Comparison of ENCODE assay signal across 13 cellular contexts in genomic region chr1:178311164-178311563, GRCh38.
A peak's percentile ranks its signal among the peaks of the same experiment; 100 is the strongest.
DNase-seq lines count a peak whose midpoint lies in the region; ATAC-seq and TF ChIP-seq lines count a peak whose summit lies in the region.
"Had no signal": no experiment of that assay in that cellular context is flagged by ENCODE, and none has a peak within 500 bp of the region (broad histone marks: within the 10 kb centered on the region; RNA-seq: fewer than 3 reads in every experiment).

No MANE protein-coding gene starts in this region.

- peak overlapping the region; percentile 15 for H3K4me2 ChIP-seq in osteoblast (ENCODE audit: insufficient read depth, low read length)

- peaks cover 10% of the 10 kb centered on the region for H3K4me1 ChIP-seq in osteoblast (ENCODE audit: insufficient read depth, low read length)
- H3K4me1 ChIP-seq: parathyroid adenoma had no signal

- H3K27me3 ChIP-seq in osteoblast (ENCODE audit: insufficient read depth, low read length): no peaks in the 10 kb centered on the region
- H3K27me3 ChIP-seq: dorsolateral prefrontal cortex had no signal

- H4K20me1 ChIP-seq in osteoblast (ENCODE audit: insufficient read depth, low read length): peaks cover 29% of the 10 kb centered on the region

- H3K79me2 ChIP-seq in osteoblast (ENCODE audit: insufficient read depth, low read length): peaks cover 60% of the 10 kb centered on the region
- H3K79me2 ChIP-seq: parathyroid adenoma had no signal

- no peak overlapping the region for H3K4me3 ChIP-seq in osteoblast (ENCODE audit: insufficient read depth, low read length)
- H3K4me3 ChIP-seq: dorsolateral prefrontal cortex had no signal

- DNase-seq in HCEC 1CT (peak; percentile 18), WTC11 (ENCODE audit: low spot score) (no peak), glomerular visceral epithelial cell (ENCODE audit: extremely low spot score) (peak; percentile 9), osteoblast (ENCODE audit: insufficient read length, low spot score, missing footprints) (no peak), KBM-7 (no peak), NCI-H1048 (lab: John Stamatoyannopoulos, UW) (no peak)
- DNase-seq: activated CD4-positive, alpha-beta T cell treated with anti-CD3 and anti-CD28 coated beads, Interleukin-2, amount 50 U/mL, for 4 hours; dorsolateral prefrontal cortex; NK-92 treated with Interleukin-12 subunit alpha and Interleukin-12 subunit beta, amount 100 ng/mL, for 24 hours had no signal

- peak overlapping the region; percentile 73; the same call in 1 of the 2 replicates for H3K27ac Mint-ChIP-seq in WTC11
- H3K27ac Mint-ChIP-seq: stimulated activated naive CD8-positive, alpha-beta T cell treated with anti-CD3 and anti-CD28 coated beads, Interleukin-15, Interleukin-2, amounts not matched to agents 100 ng/mL and 50 ng/mL, for 24 hours had no signal

- H3K9me3 ChIP-seq in osteoblast (ENCODE audit: low read depth, low read length): no peaks in the 10 kb centered on the region

- H3K27ac ChIP-seq in osteoblast (ENCODE audit: low read depth, low read length): peak overlapping the region; percentile 45
- H3K27ac ChIP-seq: dorsolateral prefrontal cortex, parathyroid adenoma had no signal

- H3K9me3 Mint-ChIP-seq in WTC11: peaks cover 4% of the 10 kb centered on the region; the same call in 1 of the 2 replicates
- H3K9me3 Mint-ChIP-seq: CD14-positive monocyte; stimulated activated naive CD8-positive, alpha-beta T cell treated with anti-CD3 and anti-CD28 coated beads, Interleukin-15, Interleukin-2, amounts not matched to agents 100 ng/mL and 50 ng/mL, for 24 hours had no signal

- H3K4me3 Mint-ChIP-seq in WTC11: no peak overlapping the region
- H3K4me3 Mint-ChIP-seq: CD14-positive monocyte; stimulated activated naive CD8-positive, alpha-beta T cell treated with anti-CD3 and anti-CD28 coated beads, Interleukin-15, Interleukin-2, amounts not matched to agents 100 ng/mL and 50 ng/mL, for 24 hours had no signal

- in situ Hi-C loops in KBM-7 (cut with MboI; ENCODE audit: low pct_unique_long_range_greater_than_20kb, low sequenced_read_pairs): no loop called here

- no peaks in the 10 kb centered on the region for H3K36me3 ChIP-seq in osteoblast (ENCODE audit: insufficient read depth, low read length)

- CTCF ChIA-PET in WTC11 (lab: Charles Lee): interaction anchor here (0.5 to 4.3 kb wide), 18 partner anchors 11 to 1280 kb away, joined by 3 to 48 read pairs (median 4); no protein-coding TSS in a partner anchor

- POLR2A ChIA-PET in WTC11 (lab: Charles Lee): interaction anchor here (0.6 kb wide), 2 partner anchors 137 to 182 kb away, joined by 3 to 4 read pairs; no protein-coding TSS in a partner anchor

- ATAC-seq in WTC11 (no peak), GM21723 (IDR thresholded peaks at IDR 0.05; ENCODE audit: unreplicated experiment) (no peak)

- TF ChIP-seq CTCF in WTC11 (IDR thresholded peaks at IDR 0.05) (no peak), osteoblast (IDR thresholded peaks at IDR 0.05; ENCODE audit: extremely low read depth, low read depth, low read length) (no peak)

- H3K27me3 Mint-ChIP-seq in WTC11 (ENCODE audit: low read depth): no peaks in the 10 kb centered on the region

- H3K4me1 Mint-ChIP-seq in WTC11: peaks cover 16% of the 10 kb centered on the region

- H2AFZ ChIP-seq in osteoblast (ENCODE audit: low read length): no peak overlapping the region
- H2AFZ ChIP-seq: parathyroid adenoma had no signal

- no peaks in the 10 kb centered on the region for H3K36me3 Mint-ChIP-seq in WTC11
- H3K36me3 Mint-ChIP-seq: CD14-positive monocyte had no signal

TF ChIP-seq in WTC11, 78 proteins besides CTCF, POLR2A, EP300 and RAD21:
- no peak for TF ChIP-seq PREB (CRISPR knock-in tag; IDR thresholded peaks at IDR 0.05; ENCODE audit: borderline replicate concordance)
- no peak for TF ChIP-seq ZNF232 (CRISPR knock-in tag; IDR thresholded peaks at IDR 0.05)
- TF ChIP-seq SMAD4 (CRISPR knock-in tag; IDR thresholded peaks at IDR 0.05): no peak
- TF ChIP-seq ZNF281 (CRISPR knock-in tag; IDR thresholded peaks at IDR 0.05): no peak
- no peak for TF ChIP-seq ZNF219 (CRISPR knock-in tag; IDR thresholded peaks at IDR 0.05; ENCODE audit: borderline replicate concordance)
- no peak for TF ChIP-seq ZNF121 (CRISPR knock-in tag; IDR thresholded peaks at IDR 0.05)
- no peak for TF ChIP-seq ATF3 (CRISPR knock-in tag; conservative IDR thresholded peaks at IDR 0.05)
- TF ChIP-seq ELF4 (CRISPR knock-in tag; IDR thresholded peaks at IDR 0.05; ENCODE audit: low read depth): no peak
- TF ChIP-seq AR (CRISPR knock-in tag; IDR thresholded peaks at IDR 0.05): no peak
- TF ChIP-seq FOXJ3 (CRISPR knock-in tag; IDR thresholded peaks at IDR 0.05; ENCODE audit: borderline replicate concordance): no peak
- TF ChIP-seq IRF2 (CRISPR knock-in tag; IDR thresholded peaks at IDR 0.05; ENCODE audit: borderline replicate concordance, low read depth): no peak
- TF ChIP-seq HMGA2 (CRISPR knock-in tag; IDR thresholded peaks at IDR 0.05): no peak
- no peak for TF ChIP-seq MYBL2 (CRISPR knock-in tag; IDR thresholded peaks at IDR 0.05)
- TF ChIP-seq GRHL2 (CRISPR knock-in tag; IDR thresholded peaks at IDR 0.05; ENCODE audit: insufficient replicate concordance, severe bottlenecking): no peak
- TF ChIP-seq TEAD4 (CRISPR knock-in tag; IDR thresholded peaks at IDR 0.05): no peak
- no peak for TF ChIP-seq MXD4 (CRISPR knock-in tag; IDR thresholded peaks at IDR 0.05; ENCODE audit: borderline replicate concordance)

Comparison
In these comparisons a context has a peak if more than half of its experiments do, and no peak if none do; other contexts are left out.
1. DNase-seq: peak in HCEC 1CT (single experiment) and glomerular visceral epithelial cell (single experiment); none in WTC11 (single experiment), osteoblast (single experiment), KBM-7 (single experiment) and NCI-H1048 (single experiment).